16 cellular contexts compared by ENCODE assay signal in the genomic region with DNA sequence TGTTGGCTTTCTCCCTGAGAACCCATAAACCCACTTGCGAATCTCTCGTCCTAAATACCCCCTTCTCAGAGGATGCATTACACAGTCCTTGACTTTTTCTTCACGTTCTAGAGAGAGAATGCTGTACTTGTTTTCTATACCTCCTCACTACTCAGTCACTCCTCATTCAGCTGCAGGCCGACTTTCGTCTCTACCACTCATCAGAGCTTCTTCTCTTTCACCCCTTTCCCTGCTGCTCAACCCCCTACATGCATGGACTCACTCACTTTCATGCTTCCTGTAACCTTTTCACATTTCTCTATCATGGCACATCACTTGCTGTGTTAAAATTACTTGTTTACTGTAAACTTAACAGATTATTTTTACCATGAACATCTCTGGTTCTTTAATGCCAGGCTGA. TPM values are rescaled to one million over a fixed set of nuclear protein-coding genes. Genes with fewer than 3 reads are reported as not detected.
DNase-seq lines count a peak whose midpoint lies in the region; ATAC-seq, FAIRE-seq and TF ChIP-seq lines count a peak whose summit lies in the region.
"Had no signal": no experiment of that assay in that cellular context is flagged by ENCODE, and none has a peak within 500 bp of the region (broad histone marks: within the 10 kb centered on the region; RNA-seq: fewer than 3 reads in every experiment).

No MANE protein-coding gene starts in this region.

- TF ChIP-seq RAD21 in HepG2 (CRISPR knock-in tag; IDR thresholded peaks at IDR 0.05), result no peak

- peaks cover 61% of the 10 kb centered on the region for H3K36me3 Mint-ChIP-seq in activated CD8-positive, alpha-beta T cell treated with anti-CD3 and anti-CD28 coated beads for 36 hours (ENCODE audit: low read depth)
- H3K36me3 Mint-ChIP-seq in activated CD8-positive, alpha-beta T cell treated with anti-CD3 and anti-CD28 coated beads, Interleukin-2, amount 10 ng/mL, durations not matched to agents 7 days and 5 days (ENCODE audit: low read depth), result peaks cover 68% of the 10 kb centered on the region

- no peak overlapping the region for H3K4me3 Mint-ChIP-seq in activated CD8-positive, alpha-beta T cell treated with anti-CD3 and anti-CD28 coated beads for 36 hours
- H3K4me3 Mint-ChIP-seq in activated CD8-positive, alpha-beta T cell treated with anti-CD3 and anti-CD28 coated beads, Interleukin-2, amount 10 ng/mL, durations not matched to agents 7 days and 5 days, result no peak overlapping the region
- H3K4me3 Mint-ChIP-seq: mesothelial cell of epicardium had no signal

- in situ Hi-C loops in HepG2 (cut with HindIII; ENCODE audit: extremely low pct_ligation_motif_present, low pct_unique_long_range_greater_than_20kb), result no loop called here

- H3K9me3 ChIP-seq in subcutaneous abdominal adipose tissue (ENCODE audit: control insufficient read depth in 5 of 5, low read length in 5 of 5), result no peaks in the 10 kb centered on the region
- no peaks in the 10 kb centered on the region for H3K9me3 ChIP-seq in HepG2 (ENCODE audit: low read length)
- H3K9me3 ChIP-seq in esophagus squamous epithelium, result no peaks in the 10 kb centered on the region
- H3K9me3 ChIP-seq: gastroesophageal sphincter, MG63, transverse colon had no signal

- no peak overlapping the region for H3K4me2 ChIP-seq in HepG2 (ENCODE audit: low read depth, low read length)

- POLR2A ChIA-PET in activated CD8-positive, alpha-beta T cell treated with anti-CD3 and anti-CD28 coated beads for 36 hours (lab: Charles Lee), result no interaction called here
- POLR2A ChIA-PET in activated CD8-positive, alpha-beta T cell treated with anti-CD3 and anti-CD28 coated beads, Interleukin-2, amount 10 ng/mL, durations not matched to agents 7 days and 5 days (lab: Charles Lee), result no interaction called here
- POLR2A ChIA-PET in HepG2 (lab: Yijun Ruan, JAX), result no interaction called here

- H3K4me3 ChIP-seq in subcutaneous abdominal adipose tissue (ENCODE audit: low read depth in 1 of 5, low read length in 5 of 5) (no peak overlapping the region), HepG2 (replicated peaks in 1 of 3; ENCODE audit: insufficient read depth in 1 of 3, low read depth in 2 of 3, low read length in 3 of 3) (no peak overlapping the region), esophagus squamous epithelium (no peak overlapping the region)
- H3K4me3 ChIP-seq: gastroesophageal sphincter, MG63, transverse colon had no signal

- ATAC-seq in activated CD8-positive, alpha-beta T cell treated with anti-CD3 and anti-CD28 coated beads for 36 hours, result no peak
- no peak for ATAC-seq in activated CD8-positive, alpha-beta T cell treated with anti-CD3 and anti-CD28 coated beads, Interleukin-2, amount 10 ng/mL, durations not matched to agents 7 days and 5 days
- peak; percentile 63 for ATAC-seq in GM21526 (IDR thresholded peaks at IDR 0.05; ENCODE audit: low FRiP score, unreplicated experiment)
- ATAC-seq in HG03175 (IDR thresholded peaks at IDR 0.05; ENCODE audit: unreplicated experiment), result peak; percentile 48
- ATAC-seq in HepG2, result no peak
- ATAC-seq: gastroesophageal sphincter had no signal

- H3K4me1 ChIP-seq in subcutaneous abdominal adipose tissue (ENCODE audit: control insufficient read depth in 5 of 5, insufficient read depth in 5 of 5, low read length in 5 of 5), result peaks cover 5 to 71% (median 39%) of the 10 kb centered on the region in 5 donors
- no peaks in the 10 kb centered on the region for H3K4me1 ChIP-seq in HepG2 (ENCODE audit: insufficient read depth, low read length)
- H3K4me1 ChIP-seq in esophagus squamous epithelium, result peaks cover 0 to 8% (median 5%) of the 10 kb centered on the region in 3 donors

- peaks cover 64% of the 10 kb centered on the region for H3K4me1 Mint-ChIP-seq in activated CD8-positive, alpha-beta T cell treated with anti-CD3 and anti-CD28 coated beads for 36 hours (ENCODE audit: low read depth)
- peaks cover 20% of the 10 kb centered on the region for H3K4me1 Mint-ChIP-seq in activated CD8-positive, alpha-beta T cell treated with anti-CD3 and anti-CD28 coated beads, Interleukin-2, amount 10 ng/mL, durations not matched to agents 7 days and 5 days (ENCODE audit: low read depth)

- H2AFZ ChIP-seq in HepG2 (ENCODE audit: low read length), result no peak overlapping the region

- CTCF ChIA-PET in activated CD8-positive, alpha-beta T cell treated with anti-CD3 and anti-CD28 coated beads for 36 hours (lab: Charles Lee), result no interaction called here
- CTCF ChIA-PET in activated CD8-positive, alpha-beta T cell treated with anti-CD3 and anti-CD28 coated beads, Interleukin-2, amount 10 ng/mL, durations not matched to agents 7 days and 5 days (lab: Charles Lee), result no interaction called here
- CTCF ChIA-PET in HepG2 (lab: Yijun Ruan, JAX; ENCODE audit: low intra/inter-chr PET ratio, low total read pairs), result no interaction called here

- H3K27ac ChIP-seq in subcutaneous abdominal adipose tissue (ENCODE audit: low read depth, low read length) (peak overlapping the region; percentile 70), HepG2 (ENCODE audit: extremely low read length, insufficient read depth, low read length) (no peak overlapping the region), esophagus squamous epithelium (no peak overlapping the region)
- H3K27ac ChIP-seq: gastroesophageal sphincter, transverse colon had no signal

- H3K9ac ChIP-seq in subcutaneous abdominal adipose tissue (ENCODE audit: low read length in 5 of 5) (no peak overlapping the region), HepG2 (ENCODE audit: insufficient read depth, low read depth, low read length) (no peak overlapping the region)

- H4K20me1 ChIP-seq in HepG2 (ENCODE audit: insufficient read depth, low read length), result no peaks in the 10 kb centered on the region

- H3K27me3 ChIP-seq in subcutaneous abdominal adipose tissue (ENCODE audit: control insufficient read depth in 5 of 5, insufficient read depth in 4 of 5, low read length in 5 of 5) (no peaks in the 10 kb centered on the region), HepG2 (ENCODE audit: control insufficient read depth in 1 of 2, insufficient read depth in 2 of 2, low read length in 2 of 2) (no peaks in the 10 kb centered on the region), esophagus squamous epithelium (no peaks in the 10 kb centered on the region)
- H3K27me3 ChIP-seq: gastroesophageal sphincter, MG63, transverse colon had no signal

- no peak for DNase-seq in activated CD8-positive, alpha-beta T cell treated with anti-CD3 and anti-CD28 coated beads for 36 hours
- DNase-seq in activated CD8-positive, alpha-beta T cell treated with anti-CD3 and anti-CD28 coated beads, Interleukin-2, amount 10 ng/mL, durations not matched to agents 7 days and 5 days, result no peak
- DNase-seq in HepG2 (ENCODE audit: low spot score) (no peak), NCI-H82 (lab: John Stamatoyannopoulos, UW) (no peak), esophagus squamous epithelium (lab: John Stamatoyannopoulos, UW) (no peak)
- DNase-seq: activated CD4-positive, CD25-positive, alpha-beta regulatory T cell treated with anti-CD3 and anti-CD28 coated beads, Interleukin-2, amount 50 U/mL, for 72 hours; MG63; OCI-M1; stimulated activated CD4-positive, alpha-beta T cell treated with anti-CD3 and anti-CD28 coated beads, Interleukin-12 subunit alpha, Interleukin-12 subunit beta, amount 100 ng/mL, for 4 hours; transverse colon had no signal

- no peak for FAIRE-seq in HepG2 (lab: Jason Lieb, UNC)
- FAIRE-seq: D721Med had no signal

- peak overlapping the region; percentile 54 for H3K27ac Mint-ChIP-seq in activated CD8-positive, alpha-beta T cell treated with anti-CD3 and anti-CD28 coated beads for 36 hours
- H3K27ac Mint-ChIP-seq in activated CD8-positive, alpha-beta T cell treated with anti-CD3 and anti-CD28 coated beads, Interleukin-2, amount 10 ng/mL, durations not matched to agents 7 days and 5 days, result no peak overlapping the region
- H3K27ac Mint-ChIP-seq: mesothelial cell of epicardium had no signal

- H3K36me3 ChIP-seq in subcutaneous abdominal adipose tissue (ENCODE audit: control insufficient read depth in 5 of 5, insufficient read depth in 5 of 5, low read length in 5 of 5), result peaks cover 0 to 12% (median 0%) of the 10 kb centered on the region in 5 donors
- H3K36me3 ChIP-seq in HepG2 (replicated peaks in 1 of 2; ENCODE audit: control insufficient read depth in 1 of 2, insufficient read depth in 2 of 2, low read length in 2 of 2), result no peaks in the 10 kb centered on the region
- no peaks in the 10 kb centered on the region for H3K36me3 ChIP-seq in esophagus squamous epithelium
- H3K36me3 ChIP-seq: gastroesophageal sphincter, MG63, transverse colon had no signal

- no peaks in the 10 kb centered on the region for H3K79me2 ChIP-seq in HepG2 (ENCODE audit: insufficient read depth, low read length)

- intact Hi-C loops in activated CD8-positive, alpha-beta T cell treated with anti-CD3 and anti-CD28 coated beads for 36 hours (cut with micrococcal nuclease), result no loop called here
- intact Hi-C loops in HepG2 (cut with micrococcal nuclease; ENCODE audit: unreplicated experiment) (no loop called here), esophagus squamous epithelium (cut with DNase I) (no loop called here)

- no peak for TF ChIP-seq CTCF in activated CD8-positive, alpha-beta T cell treated with anti-CD3 and anti-CD28 coated beads for 36 hours (IDR thresholded peaks at IDR 0.05)
- no peak for TF ChIP-seq CTCF in HepG2 (CRISPR knock-in tag; IDR thresholded peaks at IDR 0.05)
- TF ChIP-seq CTCF in esophagus squamous epithelium (IDR thresholded peaks at IDR 0.05), result no peak

- BruUV-seq in HepG2 (replicated peaks; lab: Mats Ljungman, UMichigan), result no TSS peak

- H3K9me3 Mint-ChIP-seq in activated CD8-positive, alpha-beta T cell treated with anti-CD3 and anti-CD28 coated beads for 36 hours, result no peaks in the 10 kb centered on the region
- H3K9me3 Mint-ChIP-seq in activated CD8-positive, alpha-beta T cell treated with anti-CD3 and anti-CD28 coated beads, Interleukin-2, amount 10 ng/mL, durations not matched to agents 7 days and 5 days (ENCODE audit: insufficient read depth), result no peaks in the 10 kb centered on the region

- TF ChIP-seq EP300 in HepG2 (IDR thresholded peaks at IDR 0.05; ENCODE audit: low read depth in 2 of 2, low read length in 2 of 2) (no peak), HepG2 (CRISPR knock-in tag; IDR thresholded peaks at IDR 0.05; ENCODE audit: borderline replicate concordance) (no peak)

- TF ChIP-seq POLR2A in HepG2 (IDR thresholded peaks at IDR 0.05; ENCODE audit: insufficient read depth in 1 of 2, low read depth in 2 of 2, low read length in 2 of 2), result no peak
- no peak for TF ChIP-seq POLR2A in esophagus squamous epithelium (IDR thresholded peaks at IDR 0.05)

- WGBS in HepG2 (ENCODE audit: low lambda C conversion rate), result 28% methylated on average over 5 of the region's 5 CpGs
- WGBS in esophagus squamous epithelium, 2 donors, result 84 to 95% methylated on average over 5 of the region's 5 CpGs

- H3K27me3 Mint-ChIP-seq in activated CD8-positive, alpha-beta T cell treated with anti-CD3 and anti-CD28 coated beads for 36 hours, result no peaks in the 10 kb centered on the region
- H3K27me3 Mint-ChIP-seq in activated CD8-positive, alpha-beta T cell treated with anti-CD3 and anti-CD28 coated beads, Interleukin-2, amount 10 ng/mL, durations not matched to agents 7 days and 5 days (ENCODE audit: low read depth), result no peaks in the 10 kb centered on the region

RNA-seq across cellular contexts. Expression of a gene that starts 19.8 kb away (rescaled TPM):
- 10 to 100 TPM; 53.5 to 55.3 TPM for total RNA-seq in activated CD8-positive, alpha-beta T cell treated with anti-CD3 and anti-CD28 coated beads for 36 hours
- total RNA-seq in activated CD8-positive, alpha-beta T cell treated with anti-CD3 and anti-CD28 coated beads, Interleukin-2, amount 10 ng/mL, durations not matched to agents 7 days and 5 days, result 10 to 100 TPM; 63.6 to 69.8 TPM
- total RNA-seq in HepG2 (2016; rRNA removed; fragmentation: Illumina TruSeq; extraction: Trizol) (not detected in 2 replicates), esophagus squamous epithelium (10 to 100 TPM; 16.0 to 29.2 (median 21.3) TPM)
- total RNA-seq in HepG2 (2016; cell fraction: cytosol; rRNA removed; fragmentation: Illumina TruSeq; extraction: Trizol; ENCODE audit: low read depth), result not detected in 2 replicates
- total RNA-seq in HepG2 (2016; cell fraction: insoluble cytoplasmic fraction; rRNA removed; fragmentation: Illumina TruSeq; extraction: Trizol), result 0.39 TPM in 1 of 2 replicates, not detected in the other
- 0.09 TPM in 1 of 2 replicates, not detected in the other for total RNA-seq in HepG2 (2016; cell fraction: membrane; rRNA removed; fragmentation: Illumina TruSeq; extraction: Trizol)
- not detected in 2 replicates for total RNA-seq in HepG2 (2016; cell fraction: nucleus; rRNA removed; fragmentation: Illumina TruSeq; extraction: Trizol)
- 0.10 and 0.13 TPM in 2 replicates for polyA plus RNA-seq in HepG2 (2011; rRNA removed)
- polyA plus RNA-seq in HepG2 (2011; cell fraction: cytosol; rRNA removed), result 0.06 and 0.07 TPM in 2 replicates
- not detected in 2 replicates for polyA plus RNA-seq in HepG2 (2011; cell fraction: nucleus; rRNA removed)
- 0.19 and 0.21 TPM in 2 replicates for polyA plus RNA-seq in HepG2 (2012)
- not detected in 2 replicates for polyA plus RNA-seq in HepG2 (2016; cell fraction: cytosol; fragmentation: Illumina TruSeq; extraction: Trizol; ENCODE audit: low read depth)
- 0.04 TPM in 1 of 2 replicates, not detected in the other for polyA plus RNA-seq in HepG2 (2016; cell fraction: insoluble cytoplasmic fraction; fragmentation: Illumina TruSeq; extraction: Trizol; ENCODE audit: low read depth)
- 0.26 TPM in 1 of 2 replicates, not detected in the other for polyA plus RNA-seq in HepG2 (2016; cell fraction: membrane; fragmentation: Illumina TruSeq; extraction: Trizol; ENCODE audit: low read depth)
- not detected in 2 replicates for polyA plus RNA-seq in HepG2 (2016; cell fraction: nucleus; fragmentation: Illumina TruSeq; extraction: Trizol; ENCODE audit: insufficient read depth, low read depth)
- polyA minus RNA-seq in HepG2 (2011; rRNA and poly(A)+ RNA removed; ENCODE audit: low replicate concordance), result 30.1 TPM in 1 of 2 replicates, not detected in the other
- polyA minus RNA-seq in HepG2 (2011; cell fraction: cytosol; rRNA and poly(A)+ RNA removed), result not detected in 2 replicates
- polyA minus RNA-seq in HepG2 (2011; cell fraction: nucleus; rRNA and poly(A)+ RNA removed), result 0.26 TPM in 1 of 2 replicates, not detected in the other

Comparison
In these comparisons a context has a peak if more than half of its experiments do, and no peak if none do; other contexts are left out.
1. ATAC-seq: peak in GM21526 (single experiment) and HG03175 (single experiment); none in activated CD8-positive, alpha-beta T cell treated with anti-CD3 and anti-CD28 coated beads for 36 hours (single experiment), activated CD8-positive, alpha-beta T cell treated with anti-CD3 and anti-CD28 coated beads, Interleukin-2, amount 10 ng/mL, durations not matched to agents 7 days and 5 days (single experiment) and HepG2 (single experiment).
2. RNA of a gene that starts 19.8 kb away (total RNA-seq): 63.6 to 69.8 TPM in activated CD8-positive, alpha-beta T cell treated with anti-CD3 and anti-CD28 coated beads, Interleukin-2, amount 10 ng/mL, durations not matched to agents 7 days and 5 days, 53.5 to 55.3 TPM in activated CD8-positive, alpha-beta T cell treated with anti-CD3 and anti-CD28 coated beads for 36 hours and 16.0 to 29.2 TPM in esophagus squamous epithelium; 0.09 to 0.39 TPM in HepG2; every median in the first group is over 10 times any median in the second.